1 cellular context compared by ENCODE assay signal in genomic region chr20:48238781-48239180, GRCh38.
TF ChIP-seq lines count a peak whose summit lies in the region.

No MANE protein-coding gene starts in this region.

TF ChIP-seq in GM23338, 12 proteins besides CTCF, POLR2A, EP300 and RAD21 (continued from another document):
- TF ChIP-seq ETS1 (IDR thresholded peaks at IDR 0.05), result no peak
- TF ChIP-seq ZNF331 (CRISPR knock-in tag; IDR thresholded peaks at IDR 0.05; ENCODE audit: low read depth), result no peak
- no peak for TF ChIP-seq ZNF114 (CRISPR knock-in tag; IDR thresholded peaks at IDR 0.05)
- TF ChIP-seq ZNF462 (CRISPR knock-in tag; IDR thresholded peaks at IDR 0.05), result no peak
- TF ChIP-seq EZH2phosphoT487 (IDR thresholded peaks at IDR 0.05; ENCODE audit: unreplicated experiment), result no peak
- TF ChIP-seq JUNB (IDR thresholded peaks at IDR 0.05; ENCODE audit: unreplicated experiment), result no peak
- no peak for TF ChIP-seq NANOG (IDR thresholded peaks at IDR 0.05; ENCODE audit: borderline replicate concordance)
